ENCODE assay signal across 1 cellular context in genomic region chr10:133401981-133402725, GRCh38.
TF ChIP-seq lines count a peak whose summit lies in the region.

No MANE protein-coding gene starts in this region.

TF ChIP-seq in HepG2, 621 proteins besides CTCF, POLR2A, EP300 and RAD21:
- TF ChIP-seq AGO2 (optimal IDR thresholded peaks at IDR 0.05; ENCODE audit: low read depth, low read length): peak; percentile 35
- TF ChIP-seq ZMAT3 (CRISPR knock-in tag; conservative IDR thresholded peaks at IDR 0.05): no peak
- TF ChIP-seq ZNF256 (CRISPR knock-in tag; conservative IDR thresholded peaks at IDR 0.05): no peak
- TF ChIP-seq ZNF432 (CRISPR knock-in tag; IDR thresholded peaks at IDR 0.05; ENCODE audit: borderline replicate concordance): no peak
- 0 out of 2 replicates have a peak, but pooled peaks have one; percentile 26 for TF ChIP-seq RBFOX2 (IDR thresholded peaks at IDR 0.05; ENCODE audit: low read depth, low read length)
- no peak for TF ChIP-seq ZNF740 (CRISPR knock-in tag; IDR thresholded peaks at IDR 0.05)
- no peak for TF ChIP-seq NFE2 (CRISPR knock-in tag; IDR thresholded peaks at IDR 0.05)
- no peak for TF ChIP-seq KAT7 (CRISPR knock-in tag; IDR thresholded peaks at IDR 0.05; ENCODE audit: borderline replicate concordance)
